Comparison of ENCODE assay signal across 25 cellular contexts in genomic region chr13:41627425-41627824, GRCh38.
DNase-seq lines count a peak whose midpoint lies in the region; ATAC-seq, FAIRE-seq and TF ChIP-seq lines count a peak whose summit lies in the region.
"Had no signal": no experiment of that assay in that cellular context is flagged by ENCODE, and none has a peak within 500 bp of the region (broad histone marks: within the 10 kb centered on the region; RNA-seq: fewer than 3 reads in every experiment).

No MANE protein-coding gene starts in this region.

- TF ChIP-seq CTCF in HepG2 (CRISPR knock-in tag; IDR thresholded peaks at IDR 0.05) (no peak), right lobe of liver (IDR thresholded peaks at IDR 0.05) (no peak), GM10266 (IDR thresholded peaks at IDR 0.05; ENCODE audit: control insufficient read depth, insufficient read depth, low read depth, missing control alignments) (no peak)

- no peak for TF ChIP-seq RAD21 in HepG2 (CRISPR knock-in tag; IDR thresholded peaks at IDR 0.05)

- in situ Hi-C loops in HepG2 (cut with HindIII; ENCODE audit: extremely low pct_ligation_motif_present, low pct_unique_long_range_greater_than_20kb), result no loop called here

- H4K20me1 ChIP-seq in HepG2 (ENCODE audit: insufficient read depth, low read length), result no peaks in the 10 kb centered on the region
- H4K20me1 ChIP-seq: BLaER1 had no signal

- intact Hi-C loops in HepG2 (cut with micrococcal nuclease; ENCODE audit: unreplicated experiment), result no loop called here
- intact Hi-C loops in right lobe of liver (cut with DNase I), result no loop called here

- no peaks in the 10 kb centered on the region for H3K27me3 Mint-ChIP-seq in T-helper 17 cell
- H3K27me3 Mint-ChIP-seq: CD4-positive, alpha-beta memory T cell; CD4-positive, CD25-positive, alpha-beta regulatory T cell; CD8-positive, alpha-beta memory T cell had no signal

- peaks cover 7% of the 10 kb centered on the region for H3K4me1 Mint-ChIP-seq in T-helper 17 cell
- H3K4me1 Mint-ChIP-seq: CD14-positive monocyte; CD8-positive, alpha-beta memory T cell had no signal

- H3K27ac Mint-ChIP-seq in T-helper 17 cell, result peak overlapping the region; percentile 5
- H3K27ac Mint-ChIP-seq: CD14-positive monocyte; CD4-positive, CD25-positive, alpha-beta regulatory T cell had no signal

- no peak overlapping the region for H3K4me3 ChIP-seq in HepG2 (replicated peaks in 1 of 3; ENCODE audit: insufficient read depth in 1 of 3, low read depth in 2 of 3, low read length in 3 of 3)
- no peak overlapping the region for H3K4me3 ChIP-seq in right lobe of liver
- H3K4me3 ChIP-seq: BLaER1 had no signal

- WGBS in HepG2 (ENCODE audit: low lambda C conversion rate), result 75% methylated on average over 5 of the region's 5 CpGs
- WGBS in right lobe of liver (ENCODE audit: insufficient coverage, low coverage, low lambda C conversion rate, missing lambda C conversion rate), result 88% methylated on average over 5 of the region's 5 CpGs

- DNase-seq in HepG2 (ENCODE audit: low spot score) (no peak), right lobe of liver (no peak), T-helper 17 cell (no peak), GM10266 (ENCODE audit: extremely low spot score) (no peak)
- no peak for DNase-seq in activated CD4-positive, alpha-beta T cell treated with anti-CD3 and anti-CD28 coated beads, Interleukin-2, amount 50 U/mL, for 48 hours
- DNase-seq: 8988T; ACHN; BE2C; C1 segment of cervical spinal cord; CD4-positive, alpha-beta memory T cell; CD4-positive, CD25-positive, alpha-beta regulatory T cell; CD8-positive, alpha-beta memory T cell; COR-L47; DMS 273 treated with DMSO at 0.1 percent for 48 hours; DMS153; DMS53; DMS79; DND-41; EL; GDM1 had no signal

- H3K4me1 ChIP-seq in HepG2 (ENCODE audit: insufficient read depth, low read length), result peaks cover 30% of the 10 kb centered on the region
- no peaks in the 10 kb centered on the region for H3K4me1 ChIP-seq in right lobe of liver
- H3K4me1 ChIP-seq: BE2C had no signal

- no TSS peak for BruUV-seq in HepG2 (replicated peaks; lab: Mats Ljungman, UMichigan)

- H3K79me2 ChIP-seq in HepG2 (ENCODE audit: insufficient read depth, low read length), result no peaks in the 10 kb centered on the region

- peaks cover 5% of the 10 kb centered on the region for H3K36me3 Mint-ChIP-seq in T-helper 17 cell (ENCODE audit: low read depth)
- H3K36me3 Mint-ChIP-seq: CD14-positive monocyte had no signal

- TF ChIP-seq EP300 in HepG2 (IDR thresholded peaks at IDR 0.05; ENCODE audit: low read depth in 2 of 2, low read length in 2 of 2), result no peak
- no peak for TF ChIP-seq EP300 in HepG2 (CRISPR knock-in tag; IDR thresholded peaks at IDR 0.05; ENCODE audit: borderline replicate concordance)

- no peak overlapping the region for H3K9ac ChIP-seq in HepG2 (ENCODE audit: insufficient read depth, low read depth, low read length)
- H3K9ac ChIP-seq: BLaER1 had no signal

- TF ChIP-seq POLR2A in HepG2 (IDR thresholded peaks at IDR 0.05; ENCODE audit: insufficient read depth in 1 of 2, low read depth in 2 of 2, low read length in 2 of 2), result no peak
- no peak for TF ChIP-seq POLR2A in right lobe of liver (IDR thresholded peaks at IDR 0.05)

- POLR2A ChIA-PET in HepG2 (lab: Yijun Ruan, JAX), result no interaction called here

- H3K4me2 ChIP-seq in HepG2 (ENCODE audit: low read depth, low read length), result no peak overlapping the region
- H3K4me2 ChIP-seq: BLaER1 had no signal

- FAIRE-seq in HepG2 (lab: Jason Lieb, UNC), result no peak
- FAIRE-seq: A204.1, GM12891, GM19239 had no signal

- H3K4me3 Mint-ChIP-seq in T-helper 17 cell, result no peak overlapping the region
- H3K4me3 Mint-ChIP-seq: CD14-positive monocyte; CD4-positive, alpha-beta memory T cell; CD4-positive, CD25-positive, alpha-beta regulatory T cell; CD8-positive, alpha-beta memory T cell had no signal

- H3K9me3 ChIP-seq in HepG2 (ENCODE audit: low read length) (no peaks in the 10 kb centered on the region), right lobe of liver (no peaks in the 10 kb centered on the region), T-helper 17 cell (ENCODE audit: control insufficient read depth, low read length, poor library complexity, severe bottlenecking) (no peaks in the 10 kb centered on the region)
- H3K9me3 ChIP-seq: BE2C had no signal

- CTCF ChIA-PET in HepG2 (lab: Yijun Ruan, JAX; ENCODE audit: low intra/inter-chr PET ratio, low total read pairs), result no interaction called here

- no peaks in the 10 kb centered on the region; a peak in 1 of 5 replicates for H3K36me3 ChIP-seq in HepG2 (replicated peaks in 1 of 2; ENCODE audit: control insufficient read depth in 1 of 2, insufficient read depth in 2 of 2, low read length in 2 of 2)
- H3K36me3 ChIP-seq in right lobe of liver, result no peaks in the 10 kb centered on the region
- H3K36me3 ChIP-seq: BE2C, BLaER1 had no signal

- H3K27ac ChIP-seq in HepG2 (ENCODE audit: extremely low read length, insufficient read depth, low read length) (peak overlapping the region; percentile 40), right lobe of liver (no peak overlapping the region)
- H3K27ac ChIP-seq: BLaER1 had no signal

- H3K27me3 ChIP-seq in HepG2 (ENCODE audit: control insufficient read depth in 1 of 2, insufficient read depth in 2 of 2, low read length in 2 of 2), result no peaks in the 10 kb centered on the region
- H3K27me3 ChIP-seq in right lobe of liver, result no peaks in the 10 kb centered on the region
- H3K27me3 ChIP-seq: BE2C, BLaER1 had no signal

- ATAC-seq in HepG2 (peak; percentile 80), right lobe of liver (no peak), T-helper 17 cell (no peak)

- no peak overlapping the region for H2AFZ ChIP-seq in HepG2 (ENCODE audit: low read length)

TF ChIP-seq in HepG2, 621 proteins besides CTCF, POLR2A, EP300 and RAD21:
- TF ChIP-seq ZNF775 (CRISPR knock-in tag; IDR thresholded peaks at IDR 0.05; ENCODE audit: borderline replicate concordance), result no peak
- TF ChIP-seq CEBPB (IDR thresholded peaks at IDR 0.05; ENCODE audit: borderline replicate concordance, low read depth, low read length), result 0 out of 2 replicates have a peak, but pooled peaks have one; percentile 44
- TF ChIP-seq EHMT2 (IDR thresholded peaks at IDR 0.05; ENCODE audit: borderline replicate concordance, low read depth, low read length), result 0 out of 2 replicates have a peak, but pooled peaks have one; percentile 28
- TF ChIP-seq ZNF644 (CRISPR knock-in tag; IDR thresholded peaks at IDR 0.05; ENCODE audit: low read depth), result peak; percentile 80
- TF ChIP-seq NKX3-1 (CRISPR knock-in tag; IDR thresholded peaks at IDR 0.05), result no peak
- no peak for TF ChIP-seq MXD1 (CRISPR knock-in tag; IDR thresholded peaks at IDR 0.05)
- no peak for TF ChIP-seq TCF12 (IDR thresholded peaks at IDR 0.05)
- TF ChIP-seq TCF12 (CRISPR knock-in tag; IDR thresholded peaks at IDR 0.05), result no peak
- no peak for TF ChIP-seq PLRG1 (conservative IDR thresholded peaks at IDR 0.05)
- TF ChIP-seq REST (IDR thresholded peaks at IDR 0.05; ENCODE audit: borderline replicate concordance in 1 of 2, low read depth in 1 of 2, low read length in 2 of 2), result no peak
- no peak for TF ChIP-seq SOX13 (IDR thresholded peaks at IDR 0.05)
- TF ChIP-seq SOX13 (CRISPR knock-in tag; conservative IDR thresholded peaks at IDR 0.05 in 1 of 2, IDR thresholded peaks at IDR 0.05 in 1 of 2), result peak in 1 of 2 experiments; percentile 13; a peak in 1 of 4 replicates
- 0 out of 2 replicates have a peak, but pooled peaks have one; percentile 16 for TF ChIP-seq CEBPG (CRISPR knock-in tag; IDR thresholded peaks at IDR 0.05)
- no peak for TF ChIP-seq ZNF720 (CRISPR knock-in tag; IDR thresholded peaks at IDR 0.05)
- peak; percentile 51 for TF ChIP-seq ZMYM4 (CRISPR knock-in tag; IDR thresholded peaks at IDR 0.05)
- peak; percentile 77 for TF ChIP-seq HNF4A (CRISPR knock-in tag; IDR thresholded peaks at IDR 0.05)
- TF ChIP-seq POGZ (CRISPR knock-in tag; IDR thresholded peaks at IDR 0.05), result peak; percentile 68
